In the genomic region with DNA sequence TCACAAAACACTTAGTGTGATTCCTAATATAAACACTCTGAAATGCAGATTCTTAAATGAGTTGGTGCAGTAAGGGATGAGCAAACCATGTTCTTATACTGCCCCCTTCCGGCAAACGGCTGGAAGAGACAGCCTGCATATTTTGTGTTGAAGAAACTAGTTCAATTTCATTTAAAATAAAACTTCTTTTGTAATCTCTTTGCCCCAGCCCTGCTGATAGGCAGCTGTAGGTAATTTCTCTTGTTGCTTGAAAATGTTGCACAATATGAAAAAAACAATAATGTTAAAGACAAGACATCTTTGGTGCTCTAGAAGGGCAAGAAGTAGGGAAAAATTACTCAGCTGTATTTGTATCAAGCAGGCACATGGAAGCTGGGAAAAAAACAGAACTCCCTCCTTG, we compare ENCODE assay signal across 8 cellular contexts.
DNase-seq lines count a peak whose midpoint lies in the region; ATAC-seq, FAIRE-seq and TF ChIP-seq lines count a peak whose summit lies in the region.

No MANE protein-coding gene starts in this region.

- H3K4me3 ChIP-seq in keratinocyte (ENCODE audit: control insufficient read depth in 2 of 3, extremely low read depth in 1 of 3, insufficient read depth in 2 of 3, low read depth in 1 of 3, low read length in 3 of 3) = no peak overlapping the region

- intact Hi-C loops in MCF 10A (cut with micrococcal nuclease) = loop anchor here (1.0 to 5.0 kb wide), 6 partner anchors 61 to 1803 kb away; no protein-coding TSS in a partner anchor

- H3K4me1 Mint-ChIP-seq in T-cell (no peaks in the 10 kb centered on the region), MCF 10A (ENCODE audit: insufficient read depth, unreplicated experiment) (no peaks in the 10 kb centered on the region)

- dilution Hi-C loops in keratinocyte (cut with MboI; ENCODE audit: extremely low pct_ligation_motif_present, low sequenced_read_pairs) = no loop called here

- no peaks in the 10 kb centered on the region for H3K36me3 Mint-ChIP-seq in T-cell
- H3K36me3 Mint-ChIP-seq in MCF 10A (ENCODE audit: insufficient read depth, unreplicated experiment) = no peaks in the 10 kb centered on the region

- H3K27me3 Mint-ChIP-seq in T-cell (peaks cover 4 to 14% of the 10 kb centered on the region in 2 donors), MCF 10A (ENCODE audit: insufficient read depth, unreplicated experiment) (peaks cover 26% of the 10 kb centered on the region)

- H3K9me1 ChIP-seq in keratinocyte (ENCODE audit: control insufficient read depth, extremely low read depth, insufficient read depth, low read length) = no peaks in the 10 kb centered on the region

- H3K79me2 ChIP-seq in keratinocyte (ENCODE audit: control insufficient read depth, insufficient read depth, low read length) = no peaks in the 10 kb centered on the region

- peak; percentile 24 to 62 (median 57) for DNase-seq in NCI-H1417 (lab: John Stamatoyannopoulos, UW)
- DNase-seq in NCI-H1417 treated with DMSO at 0.1 percent for 48 hours (lab: John Stamatoyannopoulos, UW) = no peak
- DNase-seq in KBM-7 = peak; percentile 76
- DNase-seq in T-cell = peak in 26 of 34 experiments; percentile 4 to 39 (median 22)
- DNase-seq in MCF 10A (ENCODE audit: unreplicated experiment) = peak; percentile 88
- peak; percentile 1 for DNase-seq in keratinocyte (ENCODE audit: low read depth, low spot score)
- DNase-seq in stimulated activated CD4-positive, alpha-beta T cell treated with anti-CD3 and anti-CD28 coated beads, Interleukin-4, amount 100 ng/mL, for 1 hour = peak; percentile 33

- FAIRE-seq in keratinocyte (lab: Jason Lieb, UNC) = no peak

- no peaks in the 10 kb centered on the region for H3K4me1 ChIP-seq in keratinocyte (ENCODE audit: control insufficient read depth, extremely low read depth, insufficient read depth, low read length)

- H3K9ac ChIP-seq in keratinocyte (ENCODE audit: control insufficient read depth, extremely low read depth, insufficient read depth, low read length) = no peak overlapping the region

- H3K9me3 Mint-ChIP-seq in T-cell = no peaks in the 10 kb centered on the region
- H3K9me3 Mint-ChIP-seq in MCF 10A (ENCODE audit: unreplicated experiment) = no peaks in the 10 kb centered on the region

- POLR2A ChIA-PET in T-cell (lab: Charles Lee) = no interaction called here
- POLR2A ChIA-PET in MCF 10A (lab: Yijun Ruan, JAX) = interaction anchor here (0.6 kb wide), 1 partner anchor 1381 kb away, joined by 3 read pairs; no protein-coding TSS in a partner anchor

- no peaks in the 10 kb centered on the region for H4K20me1 ChIP-seq in keratinocyte (ENCODE audit: control insufficient read depth, extremely low read depth, insufficient read depth, low read length)

- H3K27ac Mint-ChIP-seq in T-cell (no peak overlapping the region), MCF 10A (ENCODE audit: low read depth, unreplicated experiment) (no peak overlapping the region)

- H3K4me3 Mint-ChIP-seq in T-cell (no peak overlapping the region), MCF 10A (ENCODE audit: unreplicated experiment) (no peak overlapping the region)

- no peaks in the 10 kb centered on the region for H3K9me3 ChIP-seq in keratinocyte (ENCODE audit: control insufficient read depth, low read depth, low read length)

- no peak overlapping the region for H2AFZ ChIP-seq in keratinocyte (ENCODE audit: control insufficient read depth, low read length)

- H3K27me3 ChIP-seq in keratinocyte (ENCODE audit: control insufficient read depth, extremely low read depth, insufficient read depth, low read length) = no peaks in the 10 kb centered on the region

- H3K36me3 ChIP-seq in keratinocyte (ENCODE audit: control insufficient read depth in 2 of 2, extremely low read depth in 1 of 2, insufficient read depth in 2 of 2, low read length in 2 of 2) = no peaks in the 10 kb centered on the region

- TF ChIP-seq CTCF in MCF 10A (IDR thresholded peaks at IDR 0.05; ENCODE audit: unreplicated experiment) = peak; percentile 92
- peak; percentile 61 to 68 (median 64) for TF ChIP-seq CTCF in keratinocyte (optimal IDR thresholded peaks at IDR 0.05 in 1 of 3, IDR thresholded peaks at IDR 0.05 in 1 of 3, conservative IDR thresholded peaks at IDR 0.05 in 1 of 3; ENCODE audit: extremely low read depth in 1 of 3, insufficient read depth in 2 of 3, low read length in 3 of 3)

- H3K4me2 ChIP-seq in keratinocyte (ENCODE audit: control insufficient read depth, extremely low read depth, insufficient read depth, low read depth, low read length) = no peak overlapping the region

- CTCF ChIA-PET in T-cell (lab: Charles Lee) (interaction anchor here (0.6 to 1.2 kb wide), 7 partner anchors 10 to 205 kb away, joined by 3 to 8 read pairs (median 5); partner anchors contain the start of gene MAT2B (in 1 of the 2)), MCF 10A (lab: Yijun Ruan, JAX) (interaction anchor here (0.6 to 5.9 kb wide), 95 partner anchors 9 to 1866 kb away, joined by 3 to 62 read pairs (median 4); partner anchors contain the start of genes GABRA1 and GABRB2)

- no TSS peak for BruUV-seq in MCF 10A (replicated peaks; lab: Mats Ljungman, UMichigan)

- H3K27ac ChIP-seq in keratinocyte (ENCODE audit: control insufficient read depth, insufficient read depth, low read length) = no peak overlapping the region

- ATAC-seq in GM21515 (IDR thresholded peaks at IDR 0.05; ENCODE audit: unreplicated experiment) (peak; percentile 71), T-cell (replicated peaks in 1 of 4) (peak in 1 of 4 experiments; percentile 63)

- in situ Hi-C loops in KBM-7 (cut with MboI; ENCODE audit: low pct_unique_long_range_greater_than_20kb, low sequenced_read_pairs) = no loop called here
